11 cellular contexts compared by ENCODE assay signal in genomic region chrX:130121505-130121800, GRCh38. TPM values are rescaled to one million over a fixed set of nuclear protein-coding genes. Genes with fewer than 3 reads are reported as not detected.
A peak's percentile ranks its signal among the peaks of the same experiment; 100 is the strongest.
DNase-seq lines count a peak whose midpoint lies in the region; ATAC-seq, FAIRE-seq and TF ChIP-seq lines count a peak whose summit lies in the region.
"Had no signal": no experiment of that assay in that cellular context is flagged by ENCODE, and none has a peak within 500 bp of the region (broad histone marks: within the 10 kb centered on the region; RNA-seq: fewer than 3 reads in every experiment).

No MANE protein-coding gene starts in this region.

- intact Hi-C loops in K562 (cut with micrococcal nuclease), result loop anchor here (2.0 to 5.0 kb wide), 3 partner anchors 41 to 71 kb away; no protein-coding TSS in a partner anchor

- H3K4me1 ChIP-seq in K562 (replicated peaks in 1 of 2; ENCODE audit: control insufficient read depth in 2 of 2, insufficient read depth in 2 of 2, low read length in 2 of 2), result peaks cover 39 to 53% of the 10 kb centered on the region in 2 experiments; a peak in 4 of 5 replicates
- H3K4me1 ChIP-seq in neural progenitor cell, result no peaks in the 10 kb centered on the region

- POLR2A ChIA-PET in K562 (lab: Yijun Ruan, JAX), result interaction anchor here (0.7 to 2.9 kb wide), 5 partner anchors 9 to 43 kb away, joined by 3 to 12 read pairs (median 4); no protein-coding TSS in a partner anchor

- H3K27ac Mint-ChIP-seq in neural progenitor cell, result no peak overlapping the region

- no peak for TF ChIP-seq EP300 in K562 (IDR thresholded peaks at IDR 0.05; ENCODE audit: low read length)

- H3K4me2 ChIP-seq in K562 (ENCODE audit: insufficient read depth, low read length) (peak overlapping the region; percentile 72), neural progenitor cell (peak overlapping the region; percentile 72)

- peaks cover 16% of the 10 kb centered on the region for H3K27me3 ChIP-seq in H7 (ENCODE audit: control insufficient read depth, insufficient read depth, low read length)
- H3K27me3 ChIP-seq in K562 (ENCODE audit: control insufficient read depth in 2 of 2, insufficient read depth in 2 of 2, low read length in 2 of 2), result no peaks in the 10 kb centered on the region
- H3K27me3 ChIP-seq in neural progenitor cell, result peaks cover 29% of the 10 kb centered on the region

- H3K9me3 Mint-ChIP-seq in neural progenitor cell, result peaks cover 2% of the 10 kb centered on the region

- H2AFZ ChIP-seq in K562 (ENCODE audit: low read depth, low read length) (peak overlapping the region; percentile 94), neural progenitor cell (replicated peaks) (no peak overlapping the region)

- H3K27ac ChIP-seq in K562 (ENCODE audit: extremely low read depth, low read depth, low read length) (peak overlapping the region; percentile 86; the same call in 2 of the 3 replicates), neural progenitor cell (no peak overlapping the region)

- no peak for TF ChIP-seq RAD21 in K562 (CRISPR knock-in tag; conservative IDR thresholded peaks at IDR 0.05 in 1 of 2, IDR thresholded peaks at IDR 0.05 in 1 of 2)

- ATAC-seq in K562 (no peak), GM19455 (IDR thresholded peaks at IDR 0.05; ENCODE audit: unreplicated experiment) (no peak)

- peak overlapping the region; percentile 29 for H3K4me3 ChIP-seq in AG09309 (ENCODE audit: control insufficient read depth, low read depth, low read length)
- peak overlapping the region; percentile 58 for H3K4me3 ChIP-seq in H7 (ENCODE audit: insufficient read depth, low read depth, low read length)
- no peak overlapping the region for H3K4me3 ChIP-seq in K562
- no peak overlapping the region for H3K4me3 ChIP-seq in neural progenitor cell
- H3K4me3 ChIP-seq: mucosa of descending colon had no signal

- in situ Hi-C loops in K562 (cut with MboI), result no loop called here

- TF ChIP-seq CTCF in AG09309 (IDR thresholded peaks at IDR 0.05; ENCODE audit: control insufficient read depth, insufficient read depth, low read depth, low read length, missing control alignments) (no peak), K562 (IDR thresholded peaks at IDR 0.05 in 2 of 3, conservative IDR thresholded peaks at IDR 0.05 in 1 of 3; ENCODE audit: insufficient read depth in 2 of 3, low read depth in 1 of 3, low read length in 3 of 3) (no peak), neural progenitor cell (IDR thresholded peaks at IDR 0.05) (no peak)

- H3K9me3 ChIP-seq in K562 (replicated peaks; ENCODE audit: control insufficient read depth, insufficient read depth, low read depth, low read length) (no peaks in the 10 kb centered on the region), neural progenitor cell (ENCODE audit: low read depth) (no peaks in the 10 kb centered on the region)
- H3K9me3 ChIP-seq: mucosa of descending colon had no signal

- no TSS peak for BruUV-seq in K562 (replicated peaks; lab: Mats Ljungman, UMichigan)

- no peaks in the 10 kb centered on the region for H3K79me2 ChIP-seq in K562 (ENCODE audit: control insufficient read depth, insufficient read depth, low read length)
- no peaks in the 10 kb centered on the region for H3K79me2 ChIP-seq in neural progenitor cell (ENCODE audit: low read depth)

- WGBS in K562 (ENCODE audit: insufficient coverage, low coverage, missing lambda C conversion rate), result no CpG with 5 or more reads among the region's 13 CpGs

- H3K9ac ChIP-seq in K562 (ENCODE audit: insufficient read depth in 1 of 2, low read depth in 2 of 2, low read length in 2 of 2) (peak overlapping the region; percentile 64 to 92; a peak in 3 of 4 replicates), neural progenitor cell (no peak overlapping the region)

- peak overlapping the region; percentile 67 for H3K4me3 Mint-ChIP-seq in neural progenitor cell

- H3K4me1 Mint-ChIP-seq in neural progenitor cell, result peaks cover 32% of the 10 kb centered on the region

- TF ChIP-seq POLR2A in K562 (conservative IDR thresholded peaks at IDR 0.05), result no peak
- TF ChIP-seq POLR2A in GM12892 (IDR thresholded peaks at IDR 0.05; ENCODE audit: low read depth, low read length), result no peak

- H3K9me1 ChIP-seq in K562 (ENCODE audit: control insufficient read depth, insufficient read depth, low read length), result no peaks in the 10 kb centered on the region

- H3K36me3 Mint-ChIP-seq in neural progenitor cell, result peaks cover 19% of the 10 kb centered on the region

- H3K27me3 Mint-ChIP-seq in neural progenitor cell (ENCODE audit: insufficient read depth, low read depth), result peaks cover 9% of the 10 kb centered on the region

- FAIRE-seq in K562 (lab: Jason Lieb, UNC) (no peak), GM12892 (lab: Jason Lieb, UNC) (no peak)

- H4K20me1 ChIP-seq in K562 (replicated peaks; ENCODE audit: control insufficient read depth, insufficient read depth, low read length), result no peaks in the 10 kb centered on the region
- no peaks in the 10 kb centered on the region for H4K20me1 ChIP-seq in neural progenitor cell (ENCODE audit: low read depth)

- H3F3A ChIP-seq in neural progenitor cell (ENCODE audit: low read depth), result no peaks in the 10 kb centered on the region

- CTCF ChIA-PET in K562 (lab: Yijun Ruan, JAX; ENCODE audit: low intra/inter-chr PET ratio), result no interaction called here

- no peaks in the 10 kb centered on the region; the same call in 1 of the 2 replicates for H3K36me3 ChIP-seq in H7 (replicated peaks; ENCODE audit: control insufficient read depth, insufficient read depth, low read length)
- peaks cover 10% of the 10 kb centered on the region; the same call in 1 of the 3 replicates for H3K36me3 ChIP-seq in K562 (ENCODE audit: control insufficient read depth, insufficient read depth, low read length)
- no peaks in the 10 kb centered on the region for H3K36me3 ChIP-seq in neural progenitor cell

- DNase-seq in AG09309 (ENCODE audit: low read depth) (no peak), H7 (peak; percentile 68), K562 (ENCODE audit: extremely low read depth in 1 of 4, low spot score in 3 of 4) (peak in 1 of 4 experiments; percentile 29), neural progenitor cell (ENCODE audit: low spot score) (no peak), kidney tubule cell (ENCODE audit: low spot score) (no peak), DMS153 treated with DMSO at 0.1 percent for 48 hours (lab: John Stamatoyannopoulos, UW; ENCODE audit: unreplicated experiment) (no peak), GM12892 (ENCODE audit: insufficient read length) (no peak)
- DNase-seq: COR-L47, NCI-H2081 treated with DMSO at 0.1 percent for 48 hours had no signal

RNA-seq across cellular contexts. Expression of gene ELF4, which starts 11.2 kb away (rescaled TPM):
- total RNA-seq in H7 (2014; rRNA removed; shearing (Covaris generic)), result 3.7 and 4.3 TPM in 2 replicates
- 17.7 and 35.6 TPM in 2 replicates for total RNA-seq in K562 (2011; cell fraction: chromatin; rRNA removed; ENCODE audit: low replicate concordance)
- 19.2 and 22.7 TPM in 2 replicates for total RNA-seq in K562 (2011; cell fraction: nucleolus; rRNA removed)
- total RNA-seq in K562 (2011; cell fraction: nucleoplasm; rRNA removed), result 24.8 and 30.9 TPM in 2 replicates
- 28.6 and 41.1 TPM in 2 replicates for total RNA-seq in K562 (2014; rRNA removed)
- total RNA-seq in K562 (2014; rRNA removed; fragmentation: Illumina TruSeq; extraction: Trizol), result 17.6 and 18.3 TPM in 2 replicates
- 24.8 and 26.3 TPM in 2 replicates for total RNA-seq in K562 (2015; rRNA removed; fragmentation: Illumina TruSeq; extraction: Trizol)
- total RNA-seq in K562 (2021), result 43.9 and 47.7 TPM in 2 replicates
- 29.2 and 33.4 TPM in 2 replicates for polyA plus RNA-seq in K562 (2011; rRNA removed)
- polyA plus RNA-seq in K562 (2011; cell fraction: cytosol; rRNA removed), result 39.7 and 49.3 TPM in 2 replicates
- 24.3 and 33.0 TPM in 2 replicates for polyA plus RNA-seq in K562 (2011; cell fraction: nucleus; rRNA removed)
- polyA plus RNA-seq in K562 (2012), result 38.6 and 52.6 TPM in 2 replicates
- polyA plus RNA-seq in K562 (2014; fragmentation: Illumina TruSeq; extraction: Trizol), result 50.7 and 55.8 TPM in 2 replicates
- polyA plus RNA-seq in K562 (2014; fragmentation: Nextera tagmentation; extraction: Ambion mirVana), result 1 to 10 TPM; 5.9 to 7.3 TPM
- 25.2 and 28.4 TPM in 2 replicates for polyA plus RNA-seq in K562 (2014; rRNA removed)
- polyA minus RNA-seq in K562 (2011; rRNA and poly(A)+ RNA removed), result 35.0 and 38.5 TPM in 2 replicates
- 38.8 and 40.9 TPM in 2 replicates for polyA minus RNA-seq in K562 (2011; cell fraction: cytosol; rRNA and poly(A)+ RNA removed)
- 8.9 and 10.8 TPM in 2 replicates for polyA minus RNA-seq in K562 (2011; cell fraction: nucleus; rRNA and poly(A)+ RNA removed)
- 0.12 TPM in 1 of 2 replicates, not detected in the other for total RNA-seq in neural progenitor cell (ENCODE audit: low replicate concordance)
- 12.9 TPM for polyA plus RNA-seq in GM12892 (2012; ENCODE audit: missing spikeins)

RNA-seq across cellular contexts. Expression of gene AIFM1, which starts 44.2 kb away (rescaled TPM):
- 59.4 and 65.7 TPM in 2 replicates for total RNA-seq in H7 (2014; rRNA removed; shearing (Covaris generic))
- 25.4 and 35.9 TPM in 2 replicates for total RNA-seq in K562 (2011; cell fraction: chromatin; rRNA removed; ENCODE audit: low replicate concordance)
- total RNA-seq in K562 (2011; cell fraction: nucleolus; rRNA removed), result 14.5 and 20.4 TPM in 2 replicates
- total RNA-seq in K562 (2011; cell fraction: nucleoplasm; rRNA removed), result 21.5 and 24.0 TPM in 2 replicates
- total RNA-seq in K562 (2014; rRNA removed) (59.9 and 65.0 TPM in 2 replicates), K562 (2014; rRNA removed; fragmentation: Illumina TruSeq; extraction: Trizol) (101 and 107 TPM in 2 replicates), K562 (2015; rRNA removed; fragmentation: Illumina TruSeq; extraction: Trizol) (79.9 and 91.4 TPM in 2 replicates), K562 (2021) (80.7 and 85.2 TPM in 2 replicates), neural progenitor cell (ENCODE audit: low replicate concordance) (26.2 and 47.7 TPM in 2 replicates)
- polyA plus RNA-seq in K562 (2011; rRNA removed) (85.6 and 111 TPM in 2 replicates), K562 (2014; fragmentation: Illumina TruSeq; extraction: Trizol) (99.0 and 117 TPM in 2 replicates), K562 (2014; fragmentation: Nextera tagmentation; extraction: Ambion mirVana) (10 to 100 TPM; 51.0 to 62.0 TPM), K562 (2014; rRNA removed) (91.2 and 93.7 TPM in 2 replicates)
- polyA plus RNA-seq in K562 (2011; cell fraction: cytosol; rRNA removed), result 55.0 and 81.8 TPM in 2 replicates
- 40.3 and 74.3 TPM in 2 replicates for polyA plus RNA-seq in K562 (2011; cell fraction: nucleus; rRNA removed)
- polyA plus RNA-seq in K562 (2012), result 89.5 and 101 TPM in 2 replicates
- 93.8 and 106 TPM in 2 replicates for polyA minus RNA-seq in K562 (2011; rRNA and poly(A)+ RNA removed)
- 27.8 and 34.7 TPM in 2 replicates for polyA minus RNA-seq in K562 (2011; cell fraction: cytosol; rRNA and poly(A)+ RNA removed)
- polyA minus RNA-seq in K562 (2011; cell fraction: nucleus; rRNA and poly(A)+ RNA removed), result 10.8 and 24.0 TPM in 2 replicates
- polyA plus RNA-seq in GM12892 (2012; ENCODE audit: missing spikeins), result 50.1 TPM

RNA-seq across cellular contexts. Expression of gene RAB33A, which starts 50.3 kb away (rescaled TPM):
- total RNA-seq in H7 (2014; rRNA removed; shearing (Covaris generic)), result 0.81 TPM in 1 of 2 replicates, not detected in the other
- total RNA-seq in K562 (2011; cell fraction: chromatin; rRNA removed; ENCODE audit: low replicate concordance), result 0.23 TPM in 1 of 2 replicates, not detected in the other
- 0.33 TPM in 1 of 2 replicates, not detected in the other for total RNA-seq in K562 (2011; cell fraction: nucleolus; rRNA removed)
- not detected in 2 replicates for total RNA-seq in K562 (2011; cell fraction: nucleoplasm; rRNA removed)
- 0.09 TPM in 1 of 2 replicates, not detected in the other for total RNA-seq in K562 (2014; rRNA removed)
- not detected in 2 replicates for total RNA-seq in K562 (2014; rRNA removed; fragmentation: Illumina TruSeq; extraction: Trizol)
- total RNA-seq in K562 (2015; rRNA removed; fragmentation: Illumina TruSeq; extraction: Trizol), result not detected in 2 replicates
- 0.20 TPM in 1 of 2 replicates, not detected in the other for total RNA-seq in K562 (2021)
- 0.06 and 0.11 TPM in 2 replicates for polyA plus RNA-seq in K562 (2011; rRNA removed)
- 0.09 TPM in 1 of 2 replicates, not detected in the other for polyA plus RNA-seq in K562 (2011; cell fraction: cytosol; rRNA removed)
- polyA plus RNA-seq in K562 (2011; cell fraction: nucleus; rRNA removed), result 0.14 TPM in 1 of 2 replicates, not detected in the other
- polyA plus RNA-seq in K562 (2012), result not detected in 2 replicates
- not detected in 2 replicates for polyA plus RNA-seq in K562 (2014; fragmentation: Illumina TruSeq; extraction: Trizol)
- under 1 TPM; 0.04 TPM for polyA plus RNA-seq in K562 (2014; fragmentation: Nextera tagmentation; extraction: Ambion mirVana)
- polyA plus RNA-seq in K562 (2014; rRNA removed), result not detected in 2 replicates
- not detected in 2 replicates for polyA minus RNA-seq in K562 (2011; rRNA and poly(A)+ RNA removed)
- polyA minus RNA-seq in K562 (2011; cell fraction: cytosol; rRNA and poly(A)+ RNA removed), result not detected in 2 replicates
- 0.22 and 0.27 TPM in 2 replicates for polyA minus RNA-seq in K562 (2011; cell fraction: nucleus; rRNA and poly(A)+ RNA removed)
- 4.4 and 5.1 TPM in 2 replicates for total RNA-seq in neural progenitor cell (ENCODE audit: low replicate concordance)
- 21.6 TPM for polyA plus RNA-seq in GM12892 (2012; ENCODE audit: missing spikeins)

Comparison
In these comparisons a context has a peak if more than half of its experiments do, and no peak if none do; other contexts are left out.
1. H3K4me3 ChIP-seq: peak in AG09309 (single experiment) and H7 (single experiment); none in K562 (single experiment) and neural progenitor cell (single experiment).